Comparison of ENCODE assay signal across 24 cellular contexts in the genomic region with DNA sequence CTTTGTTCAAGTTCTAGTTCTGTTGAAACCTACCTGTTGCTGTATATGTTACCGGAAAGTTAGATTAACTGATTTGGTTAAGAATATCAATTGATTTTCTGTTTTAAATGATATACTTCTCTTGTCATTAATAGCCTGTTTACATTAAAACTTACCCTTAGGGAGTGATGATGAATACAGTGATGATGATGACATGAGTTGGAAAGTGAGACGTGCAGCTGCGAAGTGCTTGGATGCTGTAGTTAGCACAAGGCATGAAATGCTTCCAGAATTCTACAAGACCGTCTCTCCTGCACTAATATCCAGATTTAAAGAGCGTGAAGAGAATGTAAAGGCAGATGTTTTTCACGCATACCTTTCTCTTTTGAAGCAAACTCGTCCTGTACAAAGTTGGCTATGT.
"Had no signal": no experiment of that assay in that cellular context is flagged by ENCODE, and none has a peak within 500 bp of the region (broad histone marks: within the 10 kb centered on the region; RNA-seq: fewer than 3 reads in every experiment).

No MANE protein-coding gene starts in this region.

- ATAC-seq: heart left ventricle; left cardiac atrium; left lung; naive thymus-derived CD4-positive, alpha-beta T cell; sciatic nerve; stimulated activated memory B cell treated with anti-CD40 and anti-IgM and Interleukin-4, amounts not matched to agents 10 μg/mL and 1 μg/mL and 100 μg/mL, for 72 hours; stimulated activated naive CD8-positive, alpha-beta T cell treated with anti-CD3 and anti-CD28 coated beads, Interleukin-15, Interleukin-2, amounts not matched to agents 100 U/mL and 50 U/mL, for 24 hours had no signal

- DNase-seq: colonic mucosa; effector memory CD4-positive, alpha-beta T cell; erythroblast; esophagus squamous epithelium; heart left ventricle; left cardiac atrium; left lung; mesendoderm; midbrain; naive thymus-derived CD4-positive, alpha-beta T cell; stimulated activated CD4-positive, alpha-beta T cell treated with anti-CD3 and anti-CD28 coated beads, Interleukin-4, amount 100 ng/mL, for 4 hours; stimulated activated naive CD8-positive, alpha-beta T cell treated with anti-CD3 and anti-CD28 coated beads, Interleukin-15, Interleukin-2, amounts not matched to agents 100 U/mL and 50 U/mL, for 24 hours; substantia nigra; testis; tibial artery; upper lobe of left lung had no signal

- FAIRE-seq: endothelial cell of umbilical vein, frontal cortex, urothelium cell line had no signal

- H3K4me3 ChIP-seq: colonic mucosa, esophagus squamous epithelium, heart left ventricle, hepatocyte, left lung, neural progenitor cell, right atrium auricular region, testis, tibial artery, upper lobe of left lung had no signal
